In genomic region chr3:16849795-16850194, GRCh38 we compare ENCODE assay signal across 1 cellular context.
TF ChIP-seq lines count a peak whose summit lies in the region.

No MANE protein-coding gene starts in this region.

TF ChIP-seq in GM12878, 131 proteins besides CTCF, POLR2A, EP300 and RAD21:
- TF ChIP-seq ZNF217 (IDR thresholded peaks at IDR 0.05): no peak
- TF ChIP-seq CREB1 (IDR thresholded peaks at IDR 0.05; ENCODE audit: low read depth): no peak
- TF ChIP-seq NR2C2 (IDR thresholded peaks at IDR 0.05; ENCODE audit: borderline replicate concordance, control insufficient read depth, insufficient read length, low read depth): no peak
- no peak for TF ChIP-seq FOXM1 (IDR thresholded peaks at IDR 0.05; ENCODE audit: low read depth, low read length)
- no peak for TF ChIP-seq TCF12 (IDR thresholded peaks at IDR 0.05; ENCODE audit: low read depth, low read length)
- no peak for TF ChIP-seq MXI1 (IDR thresholded peaks at IDR 0.05; ENCODE audit: low read depth, low read length)
- no peak for TF ChIP-seq RELA (IDR thresholded peaks at IDR 0.05; ENCODE audit: borderline replicate concordance, partially characterized antibody)
- no peak for TF ChIP-seq RFX5 (IDR thresholded peaks at IDR 0.05; ENCODE audit: low read depth, low read length)
- no peak for TF ChIP-seq ZNF622 (IDR thresholded peaks at IDR 0.05)
- TF ChIP-seq CBX5 (IDR thresholded peaks at IDR 0.05; ENCODE audit: low read depth): no peak
- no peak for TF ChIP-seq SREBF2 (IDR thresholded peaks at IDR 0.05; ENCODE audit: low read length)
- no peak for TF ChIP-seq CEBPZ (IDR thresholded peaks at IDR 0.05; ENCODE audit: low read depth, low read length)
- TF ChIP-seq NFXL1 (IDR thresholded peaks at IDR 0.05; ENCODE audit: borderline replicate concordance): no peak
